Comparison of ENCODE assay signal across 25 cellular contexts in the genomic region with DNA sequence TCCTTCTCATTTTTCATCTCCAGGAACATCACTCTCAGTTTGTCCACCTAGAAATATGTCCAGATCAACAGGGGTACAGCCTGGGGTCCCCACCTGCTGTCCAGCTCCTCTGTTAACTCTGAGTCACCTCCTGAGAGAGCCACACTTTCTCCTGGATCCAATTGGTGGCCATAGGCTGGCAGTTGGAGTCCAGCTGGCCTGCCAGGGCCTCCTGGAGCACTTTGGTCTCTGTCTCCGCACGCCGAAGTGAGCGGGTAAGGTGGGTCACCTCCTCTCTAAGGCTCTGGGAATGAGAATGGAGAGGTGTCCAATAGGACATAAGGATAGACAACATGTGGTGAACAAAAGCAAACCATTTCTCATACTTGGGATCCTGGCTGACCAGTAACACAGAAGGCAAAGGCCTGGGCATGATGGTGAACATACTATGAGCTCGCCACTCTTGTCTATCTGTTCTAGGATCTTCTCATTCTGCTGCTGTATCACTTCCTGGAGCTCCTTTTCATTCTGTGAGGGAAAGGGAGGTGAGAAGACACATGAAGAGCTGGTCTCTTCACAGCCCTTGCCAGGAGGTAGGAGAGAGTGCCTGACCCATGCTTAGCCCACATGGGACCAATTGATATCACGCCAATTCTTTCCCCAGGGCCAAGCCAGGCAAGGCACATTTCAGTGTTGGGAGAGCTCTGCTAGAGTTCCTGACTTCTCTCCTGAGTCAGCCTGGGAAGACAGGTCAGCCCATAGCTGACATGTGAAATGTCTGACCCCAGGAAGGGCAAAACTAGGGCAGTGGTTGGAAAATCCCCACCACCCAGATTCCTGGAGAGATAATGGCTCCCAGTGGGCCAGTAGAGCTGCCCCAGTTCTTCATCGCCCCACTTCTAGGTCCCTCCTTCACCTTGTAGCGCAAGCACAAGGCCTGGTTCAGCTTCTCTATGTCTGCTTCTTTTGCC. TPM values are rescaled to one million over a fixed set of nuclear protein-coding genes. Genes with fewer than 3 reads are reported as not detected.
DNase-seq lines count a peak whose midpoint lies in the region; TF ChIP-seq lines count a peak whose summit lies in the region.
"Had no signal": no experiment of that assay in that cellular context is flagged by ENCODE, and none has a peak within 500 bp of the region (broad histone marks: within the 10 kb centered on the region; RNA-seq: fewer than 3 reads in every experiment).

No MANE protein-coding gene starts in this region.

- H3K79me2 ChIP-seq in OCI-LY7 (ENCODE audit: insufficient read depth, low read depth, low read length) = no peaks in the 10 kb centered on the region
- H3K79me2 ChIP-seq: hepatocyte had no signal

- H3K27ac Mint-ChIP-seq in activated naive CD4-positive, alpha-beta T cell treated with anti-CD3 and anti-CD28 coated beads for 36 hours = peak overlapping the region; percentile 43
- peak overlapping the region; percentile 77 for H3K27ac Mint-ChIP-seq in activated T-helper 1 cell treated with anti-CD3 and anti-CD28 coated beads, Interleukin-12 subunit alpha, Interleukin-12 subunit beta, Interleukin-2, Interleukin-4 antibody, amounts not matched to agents 30 ng/mL and 10 ng/mL and 1 ng/mL, durations not matched to agents 14 hours and 24 hours and 36 hours

- H2AFZ ChIP-seq in OCI-LY7 (ENCODE audit: low read length) = no peak overlapping the region
- H2AFZ ChIP-seq: hepatocyte had no signal

- peaks cover 7% of the 10 kb centered on the region for H3K4me1 ChIP-seq in OCI-LY7 (ENCODE audit: insufficient read depth, low read length, poor library complexity, severe bottlenecking)

- CTCF ChIA-PET in activated naive CD4-positive, alpha-beta T cell treated with anti-CD3 and anti-CD28 coated beads for 36 hours (lab: Charles Lee) = interaction anchor here (1.4 kb wide), 1 partner anchor 30 kb away, joined by 3 read pairs; no protein-coding TSS in a partner anchor
- CTCF ChIA-PET in OCI-LY7 (lab: Charles Lee; ENCODE audit: unreplicated experiment) = no interaction called here

- no peaks in the 10 kb centered on the region for H3K27me3 Mint-ChIP-seq in activated naive CD4-positive, alpha-beta T cell treated with anti-CD3 and anti-CD28 coated beads for 36 hours (ENCODE audit: low read depth)
- no peaks in the 10 kb centered on the region for H3K27me3 Mint-ChIP-seq in activated T-helper 1 cell treated with anti-CD3 and anti-CD28 coated beads, Interleukin-12 subunit alpha, Interleukin-12 subunit beta, Interleukin-2, Interleukin-4 antibody, amounts not matched to agents 30 ng/mL and 10 ng/mL and 1 ng/mL, durations not matched to agents 14 hours and 24 hours and 36 hours (ENCODE audit: insufficient read depth)
- H3K27me3 Mint-ChIP-seq: naive thymus-derived CD8-positive, alpha-beta T cell had no signal

- no peak overlapping the region for H3K4me3 ChIP-seq in OCI-LY7 (ENCODE audit: low read depth, low read length, poor library complexity, severe bottlenecking)
- H3K4me3 ChIP-seq: BLaER1, hepatocyte, lower lobe of right lung, MG63, SK-N-MC, tibial artery, vagina had no signal

- peaks cover 83% of the 10 kb centered on the region for H3K36me3 ChIP-seq in OCI-LY7 (ENCODE audit: insufficient read depth, low read length)
- H3K36me3 ChIP-seq: lower lobe of right lung, vagina had no signal

- no peak overlapping the region for H3K4me2 ChIP-seq in OCI-LY7 (ENCODE audit: low read length)
- H3K4me2 ChIP-seq: hepatocyte had no signal

- H4K20me1 ChIP-seq in OCI-LY7 (ENCODE audit: insufficient read depth, low read length) = no peaks in the 10 kb centered on the region
- H4K20me1 ChIP-seq: BLaER1 had no signal

- H3K4me1 Mint-ChIP-seq in activated naive CD4-positive, alpha-beta T cell treated with anti-CD3 and anti-CD28 coated beads for 36 hours (ENCODE audit: low read depth) = peaks cover 31% of the 10 kb centered on the region
- peaks cover 63% of the 10 kb centered on the region for H3K4me1 Mint-ChIP-seq in activated T-helper 1 cell treated with anti-CD3 and anti-CD28 coated beads, Interleukin-12 subunit alpha, Interleukin-12 subunit beta, Interleukin-2, Interleukin-4 antibody, amounts not matched to agents 30 ng/mL and 10 ng/mL and 1 ng/mL, durations not matched to agents 14 hours and 24 hours and 36 hours (ENCODE audit: low read depth)

- peaks cover 31% of the 10 kb centered on the region for H3K36me3 Mint-ChIP-seq in activated naive CD4-positive, alpha-beta T cell treated with anti-CD3 and anti-CD28 coated beads for 36 hours (ENCODE audit: low read depth)
- peaks cover 38% of the 10 kb centered on the region for H3K36me3 Mint-ChIP-seq in activated T-helper 1 cell treated with anti-CD3 and anti-CD28 coated beads, Interleukin-12 subunit alpha, Interleukin-12 subunit beta, Interleukin-2, Interleukin-4 antibody, amounts not matched to agents 30 ng/mL and 10 ng/mL and 1 ng/mL, durations not matched to agents 14 hours and 24 hours and 36 hours (ENCODE audit: low read depth)
- H3K36me3 Mint-ChIP-seq: naive thymus-derived CD8-positive, alpha-beta T cell had no signal

- intact Hi-C loops in activated naive CD4-positive, alpha-beta T cell treated with anti-CD3 and anti-CD28 coated beads for 36 hours (cut with micrococcal nuclease) = loop anchor here (10.0 kb wide), 3 partner anchors 296 to 534 kb away; partner anchors contain the start of genes NLK and PHF12
- intact Hi-C loops in OCI-LY7 (cut with micrococcal nuclease; ENCODE audit: unreplicated experiment) = no loop called here
- intact Hi-C loops in activated T-helper 1 cell treated with anti-CD3 and anti-CD28 coated beads, Interleukin-12 subunit alpha, Interleukin-12 subunit beta, Interleukin-2, Interleukin-4 antibody, amounts not matched to agents 30 ng/mL and 10 ng/mL and 1 ng/mL, durations not matched to agents 14 hours and 24 hours and 36 hours (cut with micrococcal nuclease) = loop anchor here (1.0 to 10.0 kb wide), 4 partner anchors 7 to 376 kb away; partner anchors contain the start of genes PHF12, PIGS and SPAG5

- no peak overlapping the region for H3K4me3 Mint-ChIP-seq in activated naive CD4-positive, alpha-beta T cell treated with anti-CD3 and anti-CD28 coated beads for 36 hours
- H3K4me3 Mint-ChIP-seq in activated T-helper 1 cell treated with anti-CD3 and anti-CD28 coated beads, Interleukin-12 subunit alpha, Interleukin-12 subunit beta, Interleukin-2, Interleukin-4 antibody, amounts not matched to agents 30 ng/mL and 10 ng/mL and 1 ng/mL, durations not matched to agents 14 hours and 24 hours and 36 hours = peak overlapping the region; percentile 64

- no peaks in the 10 kb centered on the region for H3K9me2 ChIP-seq in OCI-LY7 (ENCODE audit: insufficient read depth, low read length)

- no TSS peak for BruUV-seq in OCI-LY7 (replicated peaks; lab: Mats Ljungman, UMichigan)

- POLR2A ChIA-PET in OCI-LY7 (lab: Charles Lee) = no interaction called here

- no peaks in the 10 kb centered on the region for H3K9me3 Mint-ChIP-seq in activated naive CD4-positive, alpha-beta T cell treated with anti-CD3 and anti-CD28 coated beads for 36 hours
- no peaks in the 10 kb centered on the region for H3K9me3 Mint-ChIP-seq in activated T-helper 1 cell treated with anti-CD3 and anti-CD28 coated beads, Interleukin-12 subunit alpha, Interleukin-12 subunit beta, Interleukin-2, Interleukin-4 antibody, amounts not matched to agents 30 ng/mL and 10 ng/mL and 1 ng/mL, durations not matched to agents 14 hours and 24 hours and 36 hours
- H3K9me3 Mint-ChIP-seq: brain; naive thymus-derived CD8-positive, alpha-beta T cell had no signal

- no peak for TF ChIP-seq CTCF in OCI-LY7 (conservative IDR thresholded peaks at IDR 0.05; ENCODE audit: low read length)

- peak overlapping the region; percentile 58 for H3K27ac ChIP-seq in OCI-LY7 (ENCODE audit: low read depth, low read length, poor library complexity, severe bottlenecking)
- H3K27ac ChIP-seq: BLaER1, epithelial cell of prostate, hepatocyte, lower lobe of right lung, SK-N-MC, tibial artery, vagina had no signal

- DNase-seq in activated naive CD4-positive, alpha-beta T cell treated with anti-CD3 and anti-CD28 coated beads for 36 hours = no peak
- no peak for DNase-seq in activated naive CD4-positive, alpha-beta T cell treated with anti-CD3 and anti-CD28 coated beads, Interleukin-2, amount 50 U/mL, for 16 hours
- DNase-seq in OCI-LY7 (ENCODE audit: low spot score) (no peak), mesenteric fat pad (ENCODE audit: low spot score) (peak; percentile 62), NCI-H345 (lab: John Stamatoyannopoulos, UW) (no peak), NCI-H1436 (lab: John Stamatoyannopoulos, UW) (no peak)
- no peak for DNase-seq in activated T-helper 1 cell treated with anti-CD3 and anti-CD28 coated beads, Interleukin-12 subunit alpha, Interleukin-12 subunit beta, Interleukin-2, Interleukin-4 antibody, amounts not matched to agents 30 ng/mL and 10 ng/mL and 1 ng/mL, durations not matched to agents 14 hours and 24 hours and 36 hours (ENCODE audit: low spot score)
- DNase-seq: activated CD4-positive, alpha-beta T cell treated with anti-CD3 and anti-CD28 coated beads for 1 hour; effector CD4-positive, alpha-beta T cell; KBM-7; lower lobe of right lung; MG63; naive thymus-derived CD8-positive, alpha-beta T cell; NCI-H1105 treated with DMSO at 0.1 percent for 48 hours; NCI-H2029 treated with DMSO at 0.1 percent for 48 hours; NCI-H524 treated with DMSO at 0.1 percent for 48 hours; PC-3; stimulated activated CD4-positive, alpha-beta T cell treated with anti-CD3 and anti-CD28 coated beads, Interleukin-4, amount 100 ng/mL, for 1 hour; tibial artery had no signal

- H3K9me3 ChIP-seq in OCI-LY7 (ENCODE audit: low read length) = no peaks in the 10 kb centered on the region
- H3K9me3 ChIP-seq: BLaER1, lower lobe of right lung, MG63, tibial artery, vagina had no signal

RNA-seq across cellular contexts. Expression of gene ALDOC, which starts 1.8 kb away (rescaled TPM):
- total RNA-seq in activated naive CD4-positive, alpha-beta T cell treated with anti-CD3 and anti-CD28 coated beads for 36 hours = 10 to 100 TPM; 65.6 to 66.2 TPM
- total RNA-seq in OCI-LY7 (2014; rRNA removed; shearing (Covaris generic)) = 62.4 and 70.7 TPM in 2 replicates
- total RNA-seq in OCI-LY7 (2022) (25.7 and 46.2 TPM in 2 replicates), mesenteric fat pad (24.8 TPM)
- 44.0 and 47.6 TPM in 2 replicates for total RNA-seq in activated T-helper 1 cell treated with anti-CD3 and anti-CD28 coated beads, Interleukin-12 subunit alpha, Interleukin-12 subunit beta, Interleukin-2, Interleukin-4 antibody, amounts not matched to agents 30 ng/mL and 10 ng/mL and 1 ng/mL, durations not matched to agents 14 hours and 24 hours and 36 hours

RNA-seq across cellular contexts. Expression of gene PIGS, which starts 7.2 kb away (rescaled TPM):
- total RNA-seq in activated naive CD4-positive, alpha-beta T cell treated with anti-CD3 and anti-CD28 coated beads for 36 hours = 10 to 100 TPM; 34.8 to 36.0 TPM
- 13.9 and 23.7 TPM in 2 replicates for total RNA-seq in OCI-LY7 (2014; rRNA removed; shearing (Covaris generic))
- total RNA-seq in OCI-LY7 (2022) (34.0 and 34.5 TPM in 2 replicates), mesenteric fat pad (50.7 TPM)
- 57.8 and 61.2 TPM in 2 replicates for total RNA-seq in activated T-helper 1 cell treated with anti-CD3 and anti-CD28 coated beads, Interleukin-12 subunit alpha, Interleukin-12 subunit beta, Interleukin-2, Interleukin-4 antibody, amounts not matched to agents 30 ng/mL and 10 ng/mL and 1 ng/mL, durations not matched to agents 14 hours and 24 hours and 36 hours

RNA-seq across cellular contexts. Expression of gene SPAG5, which starts 20.3 kb away (rescaled TPM):
- 100 to 1,000 TPM; 210 to 216 TPM for total RNA-seq in activated naive CD4-positive, alpha-beta T cell treated with anti-CD3 and anti-CD28 coated beads for 36 hours
- total RNA-seq in OCI-LY7 (2014; rRNA removed; shearing (Covaris generic)) = 161 and 163 TPM in 2 replicates
- total RNA-seq in OCI-LY7 (2022) = 152 and 156 TPM in 2 replicates
- total RNA-seq in activated T-helper 1 cell treated with anti-CD3 and anti-CD28 coated beads, Interleukin-12 subunit alpha, Interleukin-12 subunit beta, Interleukin-2, Interleukin-4 antibody, amounts not matched to agents 30 ng/mL and 10 ng/mL and 1 ng/mL, durations not matched to agents 14 hours and 24 hours and 36 hours = 81.9 and 83.1 TPM in 2 replicates
- 3.1 TPM for total RNA-seq in mesenteric fat pad

RNA-seq across cellular contexts. Expression of gene UNC119, which starts 26.1 kb away (rescaled TPM):
- total RNA-seq in activated naive CD4-positive, alpha-beta T cell treated with anti-CD3 and anti-CD28 coated beads for 36 hours = 10 to 100 TPM; 48.6 to 50.3 TPM
- 10.5 and 14.2 TPM in 2 replicates for total RNA-seq in OCI-LY7 (2014; rRNA removed; shearing (Covaris generic))
- total RNA-seq in OCI-LY7 (2022) (8.4 and 14.9 TPM in 2 replicates), mesenteric fat pad (23.0 TPM)
- 63.3 and 63.9 TPM in 2 replicates for total RNA-seq in activated T-helper 1 cell treated with anti-CD3 and anti-CD28 coated beads, Interleukin-12 subunit alpha, Interleukin-12 subunit beta, Interleukin-2, Interleukin-4 antibody, amounts not matched to agents 30 ng/mL and 10 ng/mL and 1 ng/mL, durations not matched to agents 14 hours and 24 hours and 36 hours

RNA-seq across cellular contexts. Expression of gene RSKR, which starts 35.5 kb away (rescaled TPM):
- 10 to 100 TPM; 15.6 TPM for total RNA-seq in activated naive CD4-positive, alpha-beta T cell treated with anti-CD3 and anti-CD28 coated beads for 36 hours
- total RNA-seq in OCI-LY7 (2014; rRNA removed; shearing (Covaris generic)) = 24.7 and 30.4 TPM in 2 replicates
- total RNA-seq in OCI-LY7 (2022) (59.6 and 66.2 TPM in 2 replicates), mesenteric fat pad (7.6 TPM)
- 38.4 and 42.9 TPM in 2 replicates for total RNA-seq in activated T-helper 1 cell treated with anti-CD3 and anti-CD28 coated beads, Interleukin-12 subunit alpha, Interleukin-12 subunit beta, Interleukin-2, Interleukin-4 antibody, amounts not matched to agents 30 ng/mL and 10 ng/mL and 1 ng/mL, durations not matched to agents 14 hours and 24 hours and 36 hours

Comparison
In these comparisons a context has a peak if more than half of its experiments do, and no peak if none do; other contexts are left out.
1. RNA of gene SPAG5, which starts 20.3 kb away (total RNA-seq): 210 to 216 TPM in activated naive CD4-positive, alpha-beta T cell treated with anti-CD3 and anti-CD28 coated beads for 36 hours, 152 to 163 TPM in OCI-LY7 and 81.9 to 83.1 TPM in activated T-helper 1 cell treated with anti-CD3 and anti-CD28 coated beads, Interleukin-12 subunit alpha, Interleukin-12 subunit beta, Interleukin-2, Interleukin-4 antibody, amounts not matched to agents 30 ng/mL and 10 ng/mL and 1 ng/mL, durations not matched to agents 14 hours and 24 hours and 36 hours; 3.1 TPM in mesenteric fat pad (single experiment); every median in the first group is over 10 times any median in the second.